ENCODE assay signal across 10 cellular contexts in the genomic region with DNA sequence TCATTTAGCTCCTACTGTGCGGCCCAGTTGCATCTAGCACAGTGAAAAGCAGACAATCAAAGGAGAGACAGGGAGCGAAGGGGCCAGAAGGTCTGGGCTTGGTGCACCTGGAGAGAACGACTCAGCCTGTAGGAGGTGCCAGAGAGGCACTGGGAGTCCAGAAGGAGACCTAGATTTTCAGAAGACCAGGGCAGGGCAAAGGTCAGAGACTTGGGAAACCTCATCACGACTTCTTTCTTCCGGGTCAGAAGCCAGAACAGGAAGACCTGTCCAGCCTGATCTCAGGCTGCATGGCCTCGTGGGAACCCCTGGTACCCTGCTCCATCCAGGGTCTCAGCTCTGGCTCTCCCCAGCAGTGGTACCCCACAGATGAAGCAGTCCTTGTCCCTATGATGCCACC. TPM values are rescaled to one million over a fixed set of nuclear protein-coding genes. Genes with fewer than 3 reads are reported as not detected.
A peak's percentile ranks its signal among the peaks of the same experiment; 100 is the strongest.
DNase-seq lines count a peak whose midpoint lies in the region; ATAC-seq, FAIRE-seq and TF ChIP-seq lines count a peak whose summit lies in the region.
"Had no signal": no experiment of that assay in that cellular context is flagged by ENCODE, and none has a peak within 500 bp of the region (broad histone marks: within the 10 kb centered on the region; RNA-seq: fewer than 3 reads in every experiment).

No MANE protein-coding gene starts in this region.

- no peak overlapping the region for H3K4me3 Mint-ChIP-seq in endodermal cell

- H3K27me3 ChIP-seq in endodermal cell (ENCODE audit: control insufficient read depth, insufficient read depth, low read length, poor library complexity, severe bottlenecking): no peaks in the 10 kb centered on the region
- no peaks in the 10 kb centered on the region for H3K27me3 ChIP-seq in psoas muscle (ENCODE audit: insufficient read depth in 3 of 3, low read length in 2 of 3)

- peaks cover 14% of the 10 kb centered on the region for H3K4me1 ChIP-seq in endodermal cell (ENCODE audit: control insufficient read depth, insufficient read depth, low read length)
- peaks cover 18% of the 10 kb centered on the region for H3K4me1 ChIP-seq in psoas muscle

- ATAC-seq in psoas muscle: no peak
- no peak for ATAC-seq in GM19395 (IDR thresholded peaks at IDR 0.05; ENCODE audit: unreplicated experiment)

- no peaks in the 10 kb centered on the region for H3K9me3 Mint-ChIP-seq in endodermal cell

- FAIRE-seq in GM12892 (lab: Jason Lieb, UNC): no peak

- TF ChIP-seq CTCF in endodermal cell (conservative IDR thresholded peaks at IDR 0.05) (peak; percentile 87), psoas muscle (IDR thresholded peaks at IDR 0.05) (peak; percentile 23)

- H3K4me1 Mint-ChIP-seq in endodermal cell: peaks cover 23% of the 10 kb centered on the region

- H3K36me3 Mint-ChIP-seq in endodermal cell (ENCODE audit: low read depth): peaks cover 26% of the 10 kb centered on the region

- H3K9me3 ChIP-seq in endodermal cell (ENCODE audit: control insufficient read depth, low read length) (no peaks in the 10 kb centered on the region), psoas muscle (no peaks in the 10 kb centered on the region)
- H3K9me3 ChIP-seq: BLaER1 treated with 17β-estradiol and CSF1 and Interleukin-3, amounts not matched to agents 10 nM and 100 nM; HAP-1 had no signal

- H3K4me3 ChIP-seq in endodermal cell (ENCODE audit: low read length): no peak overlapping the region
- no peak overlapping the region for H3K4me3 ChIP-seq in psoas muscle
- H3K4me3 ChIP-seq: BLaER1 treated with 17β-estradiol and CSF1 and Interleukin-3, amounts not matched to agents 10 nM and 100 nM; HAP-1 had no signal

- H3K9ac ChIP-seq in endodermal cell (ENCODE audit: extremely low read depth, low read length, poor library complexity, severe bottlenecking): no peak overlapping the region

- intact Hi-C loops in psoas muscle (cut with DNase I): no loop called here

- 71 to 72% methylated on average over 6 of the region's 6 CpGs for WGBS in endodermal cell (ENCODE audit: insufficient coverage in 1 of 2, insufficient read length in 1 of 2), 2 experiments
- 55 to 66% (median 65%) methylated on average over 6 of the region's 6 CpGs for WGBS in psoas muscle, 3 donors

- H3K27me3 Mint-ChIP-seq in endodermal cell (ENCODE audit: insufficient read depth): no peaks in the 10 kb centered on the region

- H3K27ac ChIP-seq in endodermal cell (ENCODE audit: low read depth, low read length) (no peak overlapping the region), psoas muscle (no peak overlapping the region)

- H3K36me3 ChIP-seq in endodermal cell (ENCODE audit: control insufficient read depth, insufficient read depth, low read length) (peaks cover 31% of the 10 kb centered on the region), psoas muscle (ENCODE audit: insufficient read depth in 1 of 2, low read depth in 1 of 2) (peaks cover 0 to 8% of the 10 kb centered on the region in 2 donors)

- TF ChIP-seq POLR2A in GM12892 (IDR thresholded peaks at IDR 0.05; ENCODE audit: low read depth, low read length): no peak

- peak overlapping the region; percentile 64 for H3K27ac Mint-ChIP-seq in endodermal cell

- peak; percentile 44 for DNase-seq in NCI-H82 (lab: John Stamatoyannopoulos, UW)
- no peak for DNase-seq in NCI-H82 treated with DMSO at 0.1 percent for 48 hours (lab: John Stamatoyannopoulos, UW; ENCODE audit: unreplicated experiment)
- peak; percentile 15 for DNase-seq in NCI-H69 (lab: John Stamatoyannopoulos, UW)
- peak; percentile 89 for DNase-seq in endodermal cell
- peak in 1 of 2 donors; percentile 18 for DNase-seq in psoas muscle
- no peak for DNase-seq in GM12892 (ENCODE audit: insufficient read length)
- no peak for DNase-seq in NCI-H510A (lab: John Stamatoyannopoulos, UW)

RNA-seq across cellular contexts. Expression of gene AGAP3, which starts 5.2 kb away (rescaled TPM):
- total RNA-seq in endodermal cell: 100 to 1,000 TPM; 113 to 116 TPM
- polyA plus RNA-seq in endodermal cell (2013, experiment 1 of 2): 65.6 TPM
- 64.1 TPM for polyA plus RNA-seq in endodermal cell (2013, experiment 2 of 2)
- total RNA-seq in psoas muscle: 10 to 100 TPM; 39.3 to 52.2 (median 51.4) TPM
- polyA plus RNA-seq in psoas muscle: 10 to 100 TPM; 38.4 to 75.3 (median 44.7) TPM
- polyA plus RNA-seq in GM12892 (2012; ENCODE audit: missing spikeins): 22.6 TPM

RNA-seq across cellular contexts. Expression of gene TMUB1, which starts 8.1 kb away (rescaled TPM):
- total RNA-seq in endodermal cell: 10 to 100 TPM; 48.1 to 52.6 TPM
- polyA plus RNA-seq in endodermal cell (2013, experiment 1 of 2): 42.7 TPM
- polyA plus RNA-seq in endodermal cell (2013, experiment 2 of 2): 41.2 TPM
- 10 to 100 TPM; 41.7 to 55.5 (median 44.4) TPM for total RNA-seq in psoas muscle
- 100 to 1,000 TPM in 1 of 3 donors, 10 to 100 TPM in 2; 76.9 to 121 (median 85.3) TPM for polyA plus RNA-seq in psoas muscle
- 12.0 TPM for polyA plus RNA-seq in GM12892 (2012; ENCODE audit: missing spikeins)

RNA-seq across cellular contexts. Expression of gene FASTK, which starts 10.8 kb away (rescaled TPM):
- 10 to 100 TPM; 64.0 to 71.0 TPM for total RNA-seq in endodermal cell
- polyA plus RNA-seq in endodermal cell (2013, experiment 1 of 2): 62.8 TPM
- 53.4 TPM for polyA plus RNA-seq in endodermal cell (2013, experiment 2 of 2)
- 100 to 1,000 TPM in 3 of 4 donors, 10 to 100 TPM in 1; 87.1 to 126 (median 111) TPM for total RNA-seq in psoas muscle
- 100 to 1,000 TPM; 132 to 194 (median 151) TPM for polyA plus RNA-seq in psoas muscle
- 23.6 TPM for polyA plus RNA-seq in GM12892 (2012; ENCODE audit: missing spikeins)

RNA-seq across cellular contexts. Expression of gene SLC4A2, which starts 32.0 kb away (rescaled TPM):
- total RNA-seq in endodermal cell: 100 to 1,000 TPM; 265 to 284 TPM
- polyA plus RNA-seq in endodermal cell (2013, experiment 1 of 2): 88.2 TPM
- polyA plus RNA-seq in endodermal cell (2013, experiment 2 of 2): 83.1 TPM
- total RNA-seq in psoas muscle: 10 to 100 TPM; 26.5 to 36.0 (median 31.3) TPM
- 10 to 100 TPM; 26.9 to 39.8 (median 33.5) TPM for polyA plus RNA-seq in psoas muscle
- 38.7 TPM for polyA plus RNA-seq in GM12892 (2012; ENCODE audit: missing spikeins)

RNA-seq across cellular contexts. Expression of gene CDK5, which starts 33.7 kb away (rescaled TPM):
- total RNA-seq in endodermal cell (10 to 100 TPM; 22.2 to 25.2 TPM), psoas muscle (1 to 10 TPM; 3.8 to 6.4 (median 5.4) TPM)
- polyA plus RNA-seq in endodermal cell (2013, experiment 1 of 2): 22.0 TPM
- polyA plus RNA-seq in endodermal cell (2013, experiment 2 of 2): 18.7 TPM
- polyA plus RNA-seq in psoas muscle: 10 to 100 TPM in 1 of 3 donors, 1 to 10 TPM in 2; 5.7 to 15.2 (median 6.2) TPM
- polyA plus RNA-seq in GM12892 (2012; ENCODE audit: missing spikeins): 15.7 TPM

Comparison
In these comparisons a context has a peak if more than half of its experiments do, and no peak if none do; other contexts are left out.
1. DNase-seq: peak in NCI-H82 (single experiment), NCI-H69 (single experiment) and endodermal cell (single experiment); none in NCI-H82 treated with DMSO at 0.1 percent for 48 hours (single experiment), GM12892 (single experiment) and NCI-H510A (single experiment).